In genomic region chr15:100771745-100772144, GRCh38 we compare ENCODE assay signal across 1 cellular context.
TF ChIP-seq lines count a peak whose summit lies in the region.

No MANE protein-coding gene starts in this region.

TF ChIP-seq in GM23338, 12 proteins besides CTCF, POLR2A, EP300 and RAD21 (continued from another document):
- TF ChIP-seq POLR2AphosphoS5 (IDR thresholded peaks at IDR 0.05; ENCODE audit: low read depth) (no peak), STAT1 (IDR thresholded peaks at IDR 0.05; ENCODE audit: unreplicated experiment) (no peak), ZNF462 (CRISPR knock-in tag; IDR thresholded peaks at IDR 0.05) (no peak), ZNF331 (CRISPR knock-in tag; IDR thresholded peaks at IDR 0.05; ENCODE audit: low read depth) (no peak), NANOG (IDR thresholded peaks at IDR 0.05; ENCODE audit: borderline replicate concordance) (no peak)
